In genomic region chr11:70650075-70650909, GRCh38 we compare ENCODE assay signal across 1 cellular context.
TF ChIP-seq lines count a peak whose summit lies in the region.

No MANE protein-coding gene starts in this region.

TF ChIP-seq in A549, 52 proteins besides CTCF, POLR2A, EP300 and RAD21 (continued from another document):
- TF ChIP-seq ATOH8 (CRISPR knock-in tag; IDR thresholded peaks at IDR 0.05; ENCODE audit: low read depth) = peak; percentile 89
- no peak for TF ChIP-seq CHD2 (IDR thresholded peaks at IDR 0.05; ENCODE audit: low read length, partially characterized antibody)
- TF ChIP-seq ZFP36 (IDR thresholded peaks at IDR 0.05; ENCODE audit: borderline replicate concordance, partially characterized antibody) = no peak
- TF ChIP-seq HDAC2 (IDR thresholded peaks at IDR 0.05) = no peak
- no peak for TF ChIP-seq SREBF2 (IDR thresholded peaks at IDR 0.05)
- no peak for TF ChIP-seq JUNB (IDR thresholded peaks at IDR 0.05)
- TF ChIP-seq FOSB (CRISPR knock-in tag; IDR thresholded peaks at IDR 0.05) = no peak
- TF ChIP-seq HMGXB4 (CRISPR knock-in tag; IDR thresholded peaks at IDR 0.05; ENCODE audit: borderline replicate concordance) = no peak
- TF ChIP-seq FOSL2 (IDR thresholded peaks at IDR 0.05) = no peak
- no peak for TF ChIP-seq FOSL2 (CRISPR knock-in tag; IDR thresholded peaks at IDR 0.05)
- TF ChIP-seq EHF (CRISPR knock-in tag; IDR thresholded peaks at IDR 0.05) = peak; percentile 88
- no peak for TF ChIP-seq PBX3 (IDR thresholded peaks at IDR 0.05)
- TF ChIP-seq CEBPB (IDR thresholded peaks at IDR 0.05) = no peak
- TF ChIP-seq HOXA7 (CRISPR knock-in tag; IDR thresholded peaks at IDR 0.05) = no peak
- TF ChIP-seq BCL3 (IDR thresholded peaks at IDR 0.05) = no peak
- TF ChIP-seq ESRRA (IDR thresholded peaks at IDR 0.05; ENCODE audit: borderline replicate concordance, low read length) = no peak
- TF ChIP-seq SMC3 (IDR thresholded peaks at IDR 0.05) = no peak
- no peak for TF ChIP-seq JUN (IDR thresholded peaks at IDR 0.05)
- TF ChIP-seq MAZ (IDR thresholded peaks at IDR 0.05; ENCODE audit: borderline replicate concordance, low read depth, low read length) = no peak
- no peak for TF ChIP-seq RNF2 (IDR thresholded peaks at IDR 0.05; ENCODE audit: borderline replicate concordance, low read depth)
- peak; percentile 64; the same call in 1 of the 2 replicates for TF ChIP-seq ZNF302 (CRISPR knock-in tag; IDR thresholded peaks at IDR 0.05)
- TF ChIP-seq CHD4 (IDR thresholded peaks at IDR 0.05; ENCODE audit: borderline replicate concordance) = no peak
- peak; percentile 92 for TF ChIP-seq ZSCAN20 (CRISPR knock-in tag; IDR thresholded peaks at IDR 0.05)
- no peak for TF ChIP-seq RFX5 (IDR thresholded peaks at IDR 0.05)
- TF ChIP-seq POLR2AphosphoS2 (conservative IDR thresholded peaks at IDR 0.05; ENCODE audit: low read length) = no peak
- TF ChIP-seq MYC (IDR thresholded peaks at IDR 0.05; ENCODE audit: borderline replicate concordance, low read length) = no peak
- 0 out of 2 replicates have a peak, but pooled peaks have one; percentile 25 for TF ChIP-seq RCOR1 (IDR thresholded peaks at IDR 0.05; ENCODE audit: low read depth, low read length)
- no peak for TF ChIP-seq NR3C1 (IDR thresholded peaks at IDR 0.05)
- TF ChIP-seq CBX8 (IDR thresholded peaks at IDR 0.05) = no peak
- TF ChIP-seq, protein P1, sequence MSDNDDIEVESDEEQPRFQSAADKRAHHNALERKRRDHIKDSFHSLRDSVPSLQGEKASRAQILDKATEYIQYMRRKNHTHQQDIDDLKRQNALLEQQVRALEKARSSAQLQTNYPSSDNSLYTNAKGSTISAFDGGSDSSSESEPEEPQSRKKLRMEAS (IDR thresholded peaks at IDR 0.05) = no peak
- TF ChIP-seq TP53 (CRISPR knock-in tag; IDR thresholded peaks at IDR 0.05) = no peak
- TF ChIP-seq HEYL (CRISPR knock-in tag; IDR thresholded peaks at IDR 0.05) = peak; percentile 86
- 0 out of 2 replicates have a peak, but pooled peaks have one; percentile 41 for TF ChIP-seq TFCP2L1 (CRISPR knock-in tag; IDR thresholded peaks at IDR 0.05)
- peak; percentile 95 for TF ChIP-seq FOXS1 (CRISPR knock-in tag; IDR thresholded peaks at IDR 0.05)
- TF ChIP-seq, protein P2, sequence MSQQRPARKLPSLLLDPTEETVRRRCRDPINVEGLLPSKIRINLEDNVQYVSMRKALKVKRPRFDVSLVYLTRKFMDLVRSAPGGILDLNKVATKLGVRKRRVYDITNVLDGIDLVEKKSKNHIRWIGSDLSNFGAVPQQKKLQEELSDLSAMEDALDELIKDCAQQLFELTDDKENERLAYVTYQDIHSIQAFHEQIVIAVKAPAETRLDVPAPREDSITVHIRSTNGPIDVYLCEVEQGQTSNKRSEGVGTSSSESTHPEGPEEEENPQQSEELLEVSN (IDR thresholded peaks at IDR 0.05; ENCODE audit: borderline replicate concordance, low read depth) = no peak
- TF ChIP-seq KDM5A (IDR thresholded peaks at IDR 0.05) = no peak
- no peak for TF ChIP-seq CBX2 (IDR thresholded peaks at IDR 0.05; ENCODE audit: borderline replicate concordance, low read depth)
- TF ChIP-seq ZC3H11A (IDR thresholded peaks at IDR 0.05) = no peak
- TF ChIP-seq, protein P3, sequence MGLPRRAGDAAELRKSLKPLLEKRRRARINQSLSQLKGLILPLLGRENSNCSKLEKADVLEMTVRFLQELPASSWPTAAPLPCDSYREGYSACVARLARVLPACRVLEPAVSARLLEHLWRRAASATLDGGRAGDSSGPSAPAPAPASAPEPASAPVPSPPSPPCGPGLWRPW (IDR thresholded peaks at IDR 0.05) = no peak
- no peak for TF ChIP-seq USF2 (IDR thresholded peaks at IDR 0.05)
- no peak for TF ChIP-seq MAFK (IDR thresholded peaks at IDR 0.05; ENCODE audit: partially characterized antibody)
- no peak for TF ChIP-seq PHF8 (IDR thresholded peaks at IDR 0.05; ENCODE audit: borderline replicate concordance, low read depth)
- peak; percentile 95; the same call in 1 of the 2 replicates for TF ChIP-seq HOXB5 (CRISPR knock-in tag; IDR thresholded peaks at IDR 0.05)
- peak; percentile 94 for TF ChIP-seq HOXB13 (CRISPR knock-in tag; IDR thresholded peaks at IDR 0.05; ENCODE audit: low read depth)
- TF ChIP-seq KDM1A (IDR thresholded peaks at IDR 0.05; ENCODE audit: low read depth) = no peak
- no peak for TF ChIP-seq NPAS2 (CRISPR knock-in tag; IDR thresholded peaks at IDR 0.05; ENCODE audit: borderline replicate concordance)
- no peak for TF ChIP-seq RARB (CRISPR knock-in tag; IDR thresholded peaks at IDR 0.05)
- no peak for TF ChIP-seq BHLHE40 (IDR thresholded peaks at IDR 0.05; ENCODE audit: low read depth, low read length)
- TF ChIP-seq, protein P4, sequence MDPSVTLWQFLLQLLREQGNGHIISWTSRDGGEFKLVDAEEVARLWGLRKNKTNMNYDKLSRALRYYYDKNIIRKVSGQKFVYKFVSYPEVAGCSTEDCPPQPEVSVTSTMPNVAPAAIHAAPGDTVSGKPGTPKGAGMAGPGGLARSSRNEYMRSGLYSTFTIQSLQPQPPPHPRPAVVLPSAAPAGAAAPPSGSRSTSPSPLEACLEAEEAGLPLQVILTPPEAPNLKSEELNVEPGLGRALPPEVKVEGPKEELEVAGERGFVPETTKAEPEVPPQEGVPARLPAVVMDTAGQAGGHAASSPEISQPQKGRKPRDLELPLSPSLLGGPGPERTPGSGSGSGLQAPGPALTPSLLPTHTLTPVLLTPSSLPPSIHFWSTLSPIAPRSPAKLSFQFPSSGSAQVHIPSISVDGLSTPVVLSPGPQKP (IDR thresholded peaks at IDR 0.05; ENCODE audit: low read depth, low read length) = no peak
